In genomic region chr3:72847282-72847681, GRCh38 we compare ENCODE assay signal across 8 cellular contexts. TPM values are rescaled to one million over a fixed set of nuclear protein-coding genes. Genes with fewer than 3 reads are reported as not detected.
DNase-seq lines count a peak whose midpoint lies in the region; ATAC-seq and TF ChIP-seq lines count a peak whose summit lies in the region.

No MANE protein-coding gene starts in this region.

- H3K9me3 ChIP-seq in BE2C, result no peaks in the 10 kb centered on the region
- H3K9me3 ChIP-seq in naive thymus-derived CD4-positive, alpha-beta T cell (ENCODE audit: control insufficient read depth in 2 of 3, low read length in 3 of 3), result no peaks in the 10 kb centered on the region

- peak overlapping the region; percentile 99 for H3K4me3 ChIP-seq in BE2C (ENCODE audit: low read depth, low read length)
- H3K4me3 ChIP-seq in Jurkat, Clone E6-1 (ENCODE audit: low read length), result peak overlapping the region; percentile 100
- H3K4me3 ChIP-seq in naive thymus-derived CD4-positive, alpha-beta T cell (ENCODE audit: low read length), result peak overlapping the region; percentile 92

- peak overlapping the region; percentile 71 for H3K27ac ChIP-seq in naive thymus-derived CD4-positive, alpha-beta T cell (ENCODE audit: low read depth, low read length)

- ATAC-seq in central memory CD8-positive, alpha-beta T cell (replicated peaks; ENCODE audit: extremely low read depth, poor library complexity, severe bottlenecking), result no peak
- no peak for ATAC-seq in naive thymus-derived CD4-positive, alpha-beta T cell
- ATAC-seq in HG02970 (IDR thresholded peaks at IDR 0.05; ENCODE audit: low FRiP score, unreplicated experiment), result no peak

- H3K9me3 Mint-ChIP-seq in central memory CD8-positive, alpha-beta T cell, result no peaks in the 10 kb centered on the region
- no peaks in the 10 kb centered on the region for H3K9me3 Mint-ChIP-seq in naive thymus-derived CD4-positive, alpha-beta T cell

- H3K36me3 ChIP-seq in BE2C, result peaks cover 4% of the 10 kb centered on the region
- H3K36me3 ChIP-seq in naive thymus-derived CD4-positive, alpha-beta T cell (ENCODE audit: control insufficient read depth in 2 of 3, insufficient read depth in 3 of 3, low read length in 3 of 3), result peaks cover 0 to 10% (median 0%) of the 10 kb centered on the region in 3 experiments

- intact Hi-C loops in naive thymus-derived CD4-positive, alpha-beta T cell (cut with micrococcal nuclease), result loop anchor here in 1 of 2 donors (5.0 kb wide), 2 partner anchors 225 to 400 kb away; partner anchors contain the start of gene RYBP

- peak overlapping the region; percentile 85 for H3K27ac Mint-ChIP-seq in central memory CD8-positive, alpha-beta T cell (ENCODE audit: low read depth)
- H3K27ac Mint-ChIP-seq in naive thymus-derived CD4-positive, alpha-beta T cell, result peak overlapping the region; percentile 80 to 92 (median 89)

- peaks cover 16% of the 10 kb centered on the region for H3K36me3 Mint-ChIP-seq in central memory CD8-positive, alpha-beta T cell (ENCODE audit: insufficient read depth)
- H3K36me3 Mint-ChIP-seq in naive thymus-derived CD4-positive, alpha-beta T cell, result peaks cover 0 to 10% (median 3%) of the 10 kb centered on the region in 5 donors

- peak overlapping the region; percentile 93 for H3K4me3 Mint-ChIP-seq in central memory CD8-positive, alpha-beta T cell
- H3K4me3 Mint-ChIP-seq in naive thymus-derived CD4-positive, alpha-beta T cell, result peak overlapping the region; percentile 93 to 100 (median 98)

- POLR2A ChIA-PET in naive thymus-derived CD4-positive, alpha-beta T cell (lab: Charles Lee), result interaction anchor here (0.6 to 1.5 kb wide), 3 partner anchors 27 to 1119 kb away, joined by 3 read pairs; no protein-coding TSS in a partner anchor

- H3K27me3 ChIP-seq in BE2C, result no peaks in the 10 kb centered on the region
- H3K27me3 ChIP-seq in naive thymus-derived CD4-positive, alpha-beta T cell (ENCODE audit: control insufficient read depth in 2 of 2, insufficient read depth in 2 of 2, low read length in 2 of 2), result no peaks in the 10 kb centered on the region

- H3K4me1 Mint-ChIP-seq in central memory CD8-positive, alpha-beta T cell, result peaks cover 41% of the 10 kb centered on the region
- H3K4me1 Mint-ChIP-seq in naive thymus-derived CD4-positive, alpha-beta T cell, result peaks cover 34 to 67% (median 51%) of the 10 kb centered on the region in 7 donors

- H3K4me1 ChIP-seq in BE2C, result no peaks in the 10 kb centered on the region
- peaks cover 14 to 16% of the 10 kb centered on the region in 2 donors for H3K4me1 ChIP-seq in naive thymus-derived CD4-positive, alpha-beta T cell (ENCODE audit: control insufficient read depth in 2 of 2, insufficient read depth in 2 of 2, low read length in 2 of 2)

- no peak for TF ChIP-seq CTCF in BE2C (IDR thresholded peaks at IDR 0.05; ENCODE audit: low read depth, low read length)

- DNase-seq in BE2C (no peak), GM03348 (ENCODE audit: low spot score) (no peak), AG08395 (ENCODE audit: low spot score) (no peak), foreskin melanocyte (no peak)
- no peak for DNase-seq in Jurkat, Clone E6-1 (ENCODE audit: low read depth, low spot score)
- no peak for DNase-seq in central memory CD8-positive, alpha-beta T cell (ENCODE audit: low spot score in 2 of 2)
- peak in 1 of 9 donors; percentile 0 for DNase-seq in naive thymus-derived CD4-positive, alpha-beta T cell

- CTCF ChIA-PET in naive thymus-derived CD4-positive, alpha-beta T cell (lab: Charles Lee), result interaction anchor here (0.8 kb wide), 1 partner anchor 181 kb away, joined by 3 read pairs; no protein-coding TSS in a partner anchor

- H3K27me3 Mint-ChIP-seq in central memory CD8-positive, alpha-beta T cell, result no peaks in the 10 kb centered on the region
- peaks cover 0 to 7% (median 0%) of the 10 kb centered on the region in 5 donors for H3K27me3 Mint-ChIP-seq in naive thymus-derived CD4-positive, alpha-beta T cell

RNA-seq across cellular contexts. Expression of gene SHQ1, which starts 1.0 kb away (rescaled TPM):
- polyA plus RNA-seq in BE2C (2012; ENCODE audit: insufficient read depth, insufficient read length, low read depth), result 48.4 TPM
- 63.4 TPM for polyA plus RNA-seq in Jurkat, Clone E6-1 (2012; ENCODE audit: insufficient read depth, insufficient read length)
- 10 to 100 TPM; 14.1 to 34.3 (median 24.5) TPM for total RNA-seq in naive thymus-derived CD4-positive, alpha-beta T cell
- polyA plus RNA-seq in naive thymus-derived CD4-positive, alpha-beta T cell, result 10 to 100 TPM; 20.3 to 28.6 TPM

RNA-seq across cellular contexts. Expression of gene GXYLT2, which starts 40.6 kb away (rescaled TPM):
- not detected for polyA plus RNA-seq in BE2C (2012; ENCODE audit: insufficient read depth, insufficient read length, low read depth)
- 26.9 TPM for polyA plus RNA-seq in Jurkat, Clone E6-1 (2012; ENCODE audit: insufficient read depth, insufficient read length)
- total RNA-seq in naive thymus-derived CD4-positive, alpha-beta T cell, result not detected
- not detected for polyA plus RNA-seq in naive thymus-derived CD4-positive, alpha-beta T cell
